Comparison of ENCODE assay signal across 1 cellular context in the genomic region with DNA sequence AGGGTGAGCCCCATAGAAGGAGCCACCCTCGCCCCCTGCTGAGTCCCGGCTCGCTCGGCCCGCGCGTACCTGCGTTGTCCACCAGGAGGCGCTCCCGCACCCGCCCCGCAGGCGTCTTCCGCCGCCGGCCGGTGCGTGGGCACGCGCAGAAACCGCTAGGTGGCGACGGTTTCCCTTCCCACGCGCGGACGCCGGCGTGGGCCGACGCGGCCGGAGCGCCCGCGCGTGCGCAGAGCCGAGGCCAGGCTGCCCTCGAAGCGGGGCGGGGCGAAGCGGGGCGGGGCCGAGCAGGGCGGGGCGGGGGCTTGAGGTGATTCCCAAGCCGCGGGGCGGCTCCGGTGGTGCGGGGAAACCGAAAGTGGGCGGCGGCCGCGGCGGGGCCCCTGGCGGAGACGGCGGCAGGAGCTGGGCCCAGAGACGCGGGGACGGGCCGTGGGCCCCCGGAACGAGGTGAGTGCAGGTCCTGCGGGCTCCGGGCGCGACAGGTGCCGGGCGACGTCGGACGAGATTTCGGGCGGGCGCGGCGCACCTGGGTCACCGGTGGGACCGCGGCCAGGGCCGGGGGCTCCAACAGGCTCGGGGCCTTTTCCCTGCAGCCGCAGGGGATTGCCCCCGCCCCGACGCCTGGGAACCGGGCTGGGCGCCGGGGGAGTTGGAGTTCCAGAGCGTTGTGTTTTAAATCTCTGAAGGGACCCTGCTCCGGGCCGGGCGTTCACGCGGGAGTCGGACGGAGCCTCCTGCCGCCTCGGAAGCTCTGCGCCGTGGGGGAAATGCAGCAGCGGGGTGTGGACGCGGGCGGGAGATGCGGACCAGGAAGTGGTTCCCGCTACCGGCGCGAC.
A peak's percentile ranks its signal among the peaks of the same experiment; 100 is the strongest.
TF ChIP-seq lines count a peak whose summit lies in the region.

A gene with protein sequence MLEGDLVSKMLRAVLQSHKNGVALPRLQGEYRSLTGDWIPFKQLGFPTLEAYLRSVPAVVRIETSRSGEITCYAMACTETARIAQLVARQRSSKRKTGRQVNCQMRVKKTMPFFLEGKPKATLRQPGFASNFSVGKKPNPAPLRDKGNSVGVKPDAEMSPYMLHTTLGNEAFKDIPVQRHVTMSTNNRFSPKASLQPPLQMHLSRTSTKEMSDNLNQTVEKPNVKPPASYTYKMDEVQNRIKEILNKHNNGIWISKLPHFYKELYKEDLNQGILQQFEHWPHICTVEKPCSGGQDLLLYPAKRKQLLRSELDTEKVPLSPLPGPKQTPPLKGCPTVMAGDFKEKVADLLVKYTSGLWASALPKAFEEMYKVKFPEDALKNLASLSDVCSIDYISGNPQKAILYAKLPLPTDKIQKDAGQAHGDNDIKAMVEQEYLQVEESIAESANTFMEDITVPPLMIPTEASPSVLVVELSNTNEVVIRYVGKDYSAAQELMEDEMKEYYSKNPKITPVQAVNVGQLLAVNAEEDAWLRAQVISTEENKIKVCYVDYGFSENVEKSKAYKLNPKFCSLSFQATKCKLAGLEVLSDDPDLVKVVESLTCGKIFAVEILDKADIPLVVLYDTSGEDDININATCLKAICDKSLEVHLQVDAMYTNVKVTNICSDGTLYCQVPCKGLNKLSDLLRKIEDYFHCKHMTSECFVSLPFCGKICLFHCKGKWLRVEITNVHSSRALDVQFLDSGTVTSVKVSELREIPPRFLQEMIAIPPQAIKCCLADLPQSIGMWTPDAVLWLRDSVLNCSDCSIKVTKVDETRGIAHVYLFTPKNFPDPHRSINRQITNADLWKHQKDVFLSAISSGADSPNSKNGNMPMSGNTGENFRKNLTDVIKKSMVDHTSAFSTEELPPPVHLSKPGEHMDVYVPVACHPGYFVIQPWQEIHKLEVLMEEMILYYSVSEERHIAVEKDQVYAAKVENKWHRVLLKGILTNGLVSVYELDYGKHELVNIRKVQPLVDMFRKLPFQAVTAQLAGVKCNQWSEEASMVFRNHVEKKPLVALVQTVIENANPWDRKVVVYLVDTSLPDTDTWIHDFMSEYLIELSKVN (plus strand): TSS at position 308 of the 839 bp plus-strand sequence. CDS start 16,370 bp downstream, outside the sequence.

TF ChIP-seq in HepG2, 621 proteins besides CTCF, POLR2A, EP300 and RAD21 (continued from another document and continues in another):
- TF ChIP-seq, protein P1, sequence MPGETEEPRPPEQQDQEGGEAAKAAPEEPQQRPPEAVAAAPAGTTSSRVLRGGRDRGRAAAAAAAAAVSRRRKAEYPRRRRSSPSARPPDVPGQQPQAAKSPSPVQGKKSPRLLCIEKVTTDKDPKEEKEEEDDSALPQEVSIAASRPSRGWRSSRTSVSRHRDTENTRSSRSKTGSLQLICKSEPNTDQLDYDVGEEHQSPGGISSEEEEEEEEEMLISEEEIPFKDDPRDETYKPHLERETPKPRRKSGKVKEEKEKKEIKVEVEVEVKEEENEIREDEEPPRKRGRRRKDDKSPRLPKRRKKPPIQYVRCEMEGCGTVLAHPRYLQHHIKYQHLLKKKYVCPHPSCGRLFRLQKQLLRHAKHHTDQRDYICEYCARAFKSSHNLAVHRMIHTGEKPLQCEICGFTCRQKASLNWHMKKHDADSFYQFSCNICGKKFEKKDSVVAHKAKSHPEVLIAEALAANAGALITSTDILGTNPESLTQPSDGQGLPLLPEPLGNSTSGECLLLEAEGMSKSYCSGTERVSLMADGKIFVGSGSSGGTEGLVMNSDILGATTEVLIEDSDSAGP (CRISPR knock-in tag; IDR thresholded peaks at IDR 0.05; ENCODE audit: borderline replicate concordance), result peak; percentile 86
- no peak for TF ChIP-seq NONO (IDR thresholded peaks at IDR 0.05)
- TF ChIP-seq NONO (CRISPR knock-in tag; conservative IDR thresholded peaks at IDR 0.05), result peak; percentile 97
- no peak for TF ChIP-seq MEF2D (CRISPR knock-in tag; IDR thresholded peaks at IDR 0.05)
- peak; percentile 99 for TF ChIP-seq GATAD2A (CRISPR knock-in tag; IDR thresholded peaks at IDR 0.05)
- 0 out of 2 replicates have a peak, but pooled peaks have one; percentile 31 for TF ChIP-seq DNMT1 (CRISPR knock-in tag; IDR thresholded peaks at IDR 0.05)
- TF ChIP-seq ZNF75D (CRISPR knock-in tag; IDR thresholded peaks at IDR 0.05; ENCODE audit: borderline replicate concordance), result no peak
- TF ChIP-seq, protein P2, sequence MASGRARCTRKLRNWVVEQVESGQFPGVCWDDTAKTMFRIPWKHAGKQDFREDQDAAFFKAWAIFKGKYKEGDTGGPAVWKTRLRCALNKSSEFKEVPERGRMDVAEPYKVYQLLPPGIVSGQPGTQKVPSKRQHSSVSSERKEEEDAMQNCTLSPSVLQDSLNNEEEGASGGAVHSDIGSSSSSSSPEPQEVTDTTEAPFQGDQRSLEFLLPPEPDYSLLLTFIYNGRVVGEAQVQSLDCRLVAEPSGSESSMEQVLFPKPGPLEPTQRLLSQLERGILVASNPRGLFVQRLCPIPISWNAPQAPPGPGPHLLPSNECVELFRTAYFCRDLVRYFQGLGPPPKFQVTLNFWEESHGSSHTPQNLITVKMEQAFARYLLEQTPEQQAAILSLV (CRISPR knock-in tag; IDR thresholded peaks at IDR 0.05; ENCODE audit: borderline replicate concordance), result peak; percentile 72; the same call in 1 of the 2 replicates
- TF ChIP-seq GABPA (IDR thresholded peaks at IDR 0.05; ENCODE audit: low read depth, low read length), result no peak
- TF ChIP-seq GABPA (CRISPR knock-in tag; IDR thresholded peaks at IDR 0.05; ENCODE audit: low read depth), result no peak
- peak; percentile 58; the same call in 1 of the 2 replicates for TF ChIP-seq ZNF329 (CRISPR knock-in tag; IDR thresholded peaks at IDR 0.05; ENCODE audit: low read depth)
- TF ChIP-seq, protein P3, sequence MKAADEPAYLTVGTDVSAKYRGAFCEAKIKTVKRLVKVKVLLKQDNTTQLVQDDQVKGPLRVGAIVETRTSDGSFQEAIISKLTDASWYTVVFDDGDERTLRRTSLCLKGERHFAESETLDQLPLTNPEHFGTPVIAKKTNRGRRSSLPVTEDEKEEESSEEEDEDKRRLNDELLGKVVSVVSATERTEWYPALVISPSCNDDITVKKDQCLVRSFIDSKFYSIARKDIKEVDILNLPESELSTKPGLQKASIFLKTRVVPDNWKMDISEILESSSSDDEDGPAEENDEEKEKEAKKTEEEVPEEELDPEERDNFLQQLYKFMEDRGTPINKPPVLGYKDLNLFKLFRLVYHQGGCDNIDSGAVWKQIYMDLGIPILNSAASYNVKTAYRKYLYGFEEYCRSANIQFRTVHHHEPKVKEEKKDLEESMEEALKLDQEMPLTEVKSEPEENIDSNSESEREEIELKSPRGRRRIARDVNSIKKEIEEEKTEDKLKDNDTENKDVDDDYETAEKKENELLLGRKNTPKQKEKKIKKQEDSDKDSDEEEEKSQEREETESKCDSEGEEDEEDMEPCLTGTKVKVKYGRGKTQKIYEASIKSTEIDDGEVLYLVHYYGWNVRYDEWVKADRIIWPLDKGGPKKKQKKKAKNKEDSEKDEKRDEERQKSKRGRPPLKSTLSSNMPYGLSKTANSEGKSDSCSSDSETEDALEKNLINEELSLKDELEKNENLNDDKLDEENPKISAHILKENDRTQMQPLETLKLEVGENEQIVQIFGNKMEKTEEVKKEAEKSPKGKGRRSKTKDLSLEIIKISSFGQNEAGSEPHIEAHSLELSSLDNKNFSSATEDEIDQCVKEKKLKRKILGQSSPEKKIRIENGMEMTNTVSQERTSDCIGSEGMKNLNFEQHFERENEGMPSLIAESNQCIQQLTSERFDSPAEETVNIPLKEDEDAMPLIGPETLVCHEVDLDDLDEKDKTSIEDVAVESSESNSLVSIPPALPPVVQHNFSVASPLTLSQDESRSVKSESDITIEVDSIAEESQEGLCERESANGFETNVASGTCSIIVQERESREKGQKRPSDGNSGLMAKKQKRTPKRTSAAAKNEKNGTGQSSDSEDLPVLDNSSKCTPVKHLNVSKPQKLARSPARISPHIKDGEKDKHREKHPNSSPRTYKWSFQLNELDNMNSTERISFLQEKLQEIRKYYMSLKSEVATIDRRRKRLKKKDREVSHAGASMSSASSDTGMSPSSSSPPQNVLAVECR (CRISPR knock-in tag; IDR thresholded peaks at IDR 0.05; ENCODE audit: borderline replicate concordance), result peak; percentile 78; the same call in 1 of the 2 replicates
- peak; percentile 71 for TF ChIP-seq PHF8 (CRISPR knock-in tag; IDR thresholded peaks at IDR 0.05)
- TF ChIP-seq ZC3H13 (CRISPR knock-in tag; IDR thresholded peaks at IDR 0.05), result peak; percentile 82; the same call in 1 of the 2 replicates
- 0 out of 2 replicates have a peak, but pooled peaks have one; percentile 56 for TF ChIP-seq ZNF24 (IDR thresholded peaks at IDR 0.05)
- TF ChIP-seq FOXC1 (CRISPR knock-in tag; IDR thresholded peaks at IDR 0.05; ENCODE audit: borderline replicate concordance), result peak; percentile 80; the same call in 1 of the 2 replicates
- TF ChIP-seq RBAK (CRISPR knock-in tag; IDR thresholded peaks at IDR 0.05), result no peak
- no peak for TF ChIP-seq TOE1 (CRISPR knock-in tag; IDR thresholded peaks at IDR 0.05)
- TF ChIP-seq XRCC5 (optimal IDR thresholded peaks at IDR 0.05; ENCODE audit: low read length), result peak; percentile 91
- TF ChIP-seq, protein P4, sequence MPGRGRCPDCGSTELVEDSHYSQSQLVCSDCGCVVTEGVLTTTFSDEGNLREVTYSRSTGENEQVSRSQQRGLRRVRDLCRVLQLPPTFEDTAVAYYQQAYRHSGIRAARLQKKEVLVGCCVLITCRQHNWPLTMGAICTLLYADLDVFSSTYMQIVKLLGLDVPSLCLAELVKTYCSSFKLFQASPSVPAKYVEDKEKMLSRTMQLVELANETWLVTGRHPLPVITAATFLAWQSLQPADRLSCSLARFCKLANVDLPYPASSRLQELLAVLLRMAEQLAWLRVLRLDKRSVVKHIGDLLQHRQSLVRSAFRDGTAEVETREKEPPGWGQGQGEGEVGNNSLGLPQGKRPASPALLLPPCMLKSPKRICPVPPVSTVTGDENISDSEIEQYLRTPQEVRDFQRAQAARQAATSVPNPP (CRISPR knock-in tag; IDR thresholded peaks at IDR 0.05), result 0 out of 2 replicates have a peak, but pooled peaks have one; percentile 54
- peak; percentile 49; the same call in 1 of the 2 replicates for TF ChIP-seq HOXD1 (CRISPR knock-in tag; IDR thresholded peaks at IDR 0.05)
- peak; percentile 23; the same call in 1 of the 2 replicates for TF ChIP-seq ZMAT3 (CRISPR knock-in tag; conservative IDR thresholded peaks at IDR 0.05)
- TF ChIP-seq, protein P5, sequence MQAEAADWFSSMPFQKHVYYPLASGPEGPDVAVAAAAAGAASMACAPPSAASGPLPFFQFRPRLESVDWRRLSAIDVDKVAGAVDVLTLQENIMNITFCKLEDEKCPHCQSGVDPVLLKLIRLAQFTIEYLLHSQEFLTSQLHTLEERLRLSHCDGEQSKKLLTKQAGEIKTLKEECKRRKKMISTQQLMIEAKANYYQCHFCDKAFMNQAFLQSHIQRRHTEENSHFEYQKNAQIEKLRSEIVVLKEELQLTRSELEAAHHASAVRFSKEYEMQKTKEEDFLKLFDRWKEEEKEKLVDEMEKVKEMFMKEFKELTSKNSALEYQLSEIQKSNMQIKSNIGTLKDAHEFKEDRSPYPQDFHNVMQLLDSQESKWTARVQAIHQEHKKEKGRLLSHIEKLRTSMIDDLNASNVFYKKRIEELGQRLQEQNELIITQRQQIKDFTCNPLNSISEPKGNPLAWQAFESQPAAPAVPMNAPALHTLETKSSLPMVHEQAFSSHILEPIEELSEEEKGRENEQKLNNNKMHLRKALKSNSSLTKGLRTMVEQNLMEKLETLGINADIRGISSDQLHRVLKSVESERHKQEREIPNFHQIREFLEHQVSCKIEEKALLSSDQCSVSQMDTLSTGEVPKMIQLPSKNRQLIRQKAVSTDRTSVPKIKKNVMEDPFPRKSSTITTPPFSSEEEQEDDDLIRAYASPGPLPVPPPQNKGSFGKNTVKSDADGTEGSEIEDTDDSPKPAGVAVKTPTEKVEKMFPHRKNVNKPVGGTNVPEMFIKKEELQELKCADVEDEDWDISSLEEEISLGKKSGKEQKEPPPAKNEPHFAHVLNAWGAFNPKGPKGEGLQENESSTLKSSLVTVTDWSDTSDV (CRISPR knock-in tag; IDR thresholded peaks at IDR 0.05), result no peak
- TF ChIP-seq, protein P6, sequence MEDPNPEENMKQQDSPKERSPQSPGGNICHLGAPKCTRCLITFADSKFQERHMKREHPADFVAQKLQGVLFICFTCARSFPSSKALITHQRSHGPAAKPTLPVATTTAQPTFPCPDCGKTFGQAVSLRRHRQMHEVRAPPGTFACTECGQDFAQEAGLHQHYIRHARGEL (CRISPR knock-in tag; IDR thresholded peaks at IDR 0.05), result no peak
- no peak for TF ChIP-seq KLF9 (CRISPR knock-in tag; IDR thresholded peaks at IDR 0.05; ENCODE audit: low read depth)
- TF ChIP-seq ZNF562 (CRISPR knock-in tag; IDR thresholded peaks at IDR 0.05; ENCODE audit: borderline replicate concordance), result no peak
- TF ChIP-seq GZF1 (CRISPR knock-in tag; IDR thresholded peaks at IDR 0.05), result no peak
- TF ChIP-seq SIN3A (IDR thresholded peaks at IDR 0.05; ENCODE audit: borderline replicate concordance, low read depth, low read length), result peak; percentile 58; the same call in 1 of the 2 replicates
- TF ChIP-seq MBD4 (IDR thresholded peaks at IDR 0.05; ENCODE audit: borderline replicate concordance, low read length), result no peak
- TF ChIP-seq, protein P7, sequence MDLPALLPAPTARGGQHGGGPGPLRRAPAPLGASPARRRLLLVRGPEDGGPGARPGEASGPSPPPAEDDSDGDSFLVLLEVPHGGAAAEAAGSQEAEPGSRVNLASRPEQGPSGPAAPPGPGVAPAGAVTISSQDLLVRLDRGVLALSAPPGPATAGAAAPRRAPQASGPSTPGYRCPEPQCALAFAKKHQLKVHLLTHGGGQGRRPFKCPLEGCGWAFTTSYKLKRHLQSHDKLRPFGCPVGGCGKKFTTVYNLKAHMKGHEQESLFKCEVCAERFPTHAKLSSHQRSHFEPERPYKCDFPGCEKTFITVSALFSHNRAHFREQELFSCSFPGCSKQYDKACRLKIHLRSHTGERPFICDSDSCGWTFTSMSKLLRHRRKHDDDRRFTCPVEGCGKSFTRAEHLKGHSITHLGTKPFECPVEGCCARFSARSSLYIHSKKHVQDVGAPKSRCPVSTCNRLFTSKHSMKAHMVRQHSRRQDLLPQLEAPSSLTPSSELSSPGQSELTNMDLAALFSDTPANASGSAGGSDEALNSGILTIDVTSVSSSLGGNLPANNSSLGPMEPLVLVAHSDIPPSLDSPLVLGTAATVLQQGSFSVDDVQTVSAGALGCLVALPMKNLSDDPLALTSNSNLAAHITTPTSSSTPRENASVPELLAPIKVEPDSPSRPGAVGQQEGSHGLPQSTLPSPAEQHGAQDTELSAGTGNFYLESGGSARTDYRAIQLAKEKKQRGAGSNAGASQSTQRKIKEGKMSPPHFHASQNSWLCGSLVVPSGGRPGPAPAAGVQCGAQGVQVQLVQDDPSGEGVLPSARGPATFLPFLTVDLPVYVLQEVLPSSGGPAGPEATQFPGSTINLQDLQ (CRISPR knock-in tag; IDR thresholded peaks at IDR 0.05), result peak; percentile 63; the same call in 1 of the 2 replicates
- TF ChIP-seq SRSF9 (IDR thresholded peaks at IDR 0.05; ENCODE audit: borderline replicate concordance, insufficient read depth, low read depth, low read length, poor library complexity, severe bottlenecking), result no peak
- TF ChIP-seq, protein P8, sequence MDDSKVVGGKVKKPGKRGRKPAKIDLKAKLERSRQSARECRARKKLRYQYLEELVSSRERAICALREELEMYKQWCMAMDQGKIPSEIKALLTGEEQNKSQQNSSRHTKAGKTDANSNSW (CRISPR knock-in tag; IDR thresholded peaks at IDR 0.05; ENCODE audit: borderline replicate concordance), result no peak
- peak; percentile 65 for TF ChIP-seq SAP130 (CRISPR knock-in tag; IDR thresholded peaks at IDR 0.05; ENCODE audit: low read depth)
- peak; percentile 41; the same call in 1 of the 2 replicates for TF ChIP-seq MEIS2 (CRISPR knock-in tag; IDR thresholded peaks at IDR 0.05)
- no peak for TF ChIP-seq CBX1 (IDR thresholded peaks at IDR 0.05; ENCODE audit: low read depth)
- TF ChIP-seq ARHGAP35 (CRISPR knock-in tag; IDR thresholded peaks at IDR 0.05; ENCODE audit: borderline replicate concordance), result no peak
- no peak for TF ChIP-seq ZNF577 (CRISPR knock-in tag; IDR thresholded peaks at IDR 0.05; ENCODE audit: borderline replicate concordance, low read depth)
- 0 out of 2 replicates have a peak, but pooled peaks have one; percentile 83 for TF ChIP-seq ZNF34 (CRISPR knock-in tag; IDR thresholded peaks at IDR 0.05; ENCODE audit: borderline replicate concordance)
- peak; percentile 76 for TF ChIP-seq GATAD1 (CRISPR knock-in tag; IDR thresholded peaks at IDR 0.05)
